1 cellular context compared by ENCODE assay signal in genomic region chr3:66416556-66417304, GRCh38.
TF ChIP-seq lines count a peak whose summit lies in the region.

No MANE protein-coding gene starts in this region.

TF ChIP-seq in H1, 55 proteins besides CTCF, POLR2A, EP300 and RAD21:
- no peak for TF ChIP-seq MAFK (IDR thresholded peaks at IDR 0.05; ENCODE audit: low read depth, low read length)
